Comparison of ENCODE assay signal across 8 cellular contexts in genomic region chr3:10366681-10367101, GRCh38. TPM values are rescaled to one million over a fixed set of nuclear protein-coding genes. Genes with fewer than 3 reads are reported as not detected.
DNase-seq lines count a peak whose midpoint lies in the region; ATAC-seq and TF ChIP-seq lines count a peak whose summit lies in the region.

No MANE protein-coding gene starts in this region.

- H3K36me3 ChIP-seq in CD4-positive, CD25-positive, alpha-beta regulatory T cell (ENCODE audit: control insufficient read depth, insufficient read depth, low read length): no peaks in the 10 kb centered on the region
- H3K36me3 ChIP-seq in brain microvascular endothelial cell (replicated peaks) (no peaks in the 10 kb centered on the region), esophagus muscularis mucosa (no peaks in the 10 kb centered on the region), esophagus squamous epithelium (no peaks in the 10 kb centered on the region)

- no peak overlapping the region for H3K4me3 ChIP-seq in CD4-positive, CD25-positive, alpha-beta regulatory T cell (ENCODE audit: low read depth, low read length)
- no peak overlapping the region for H3K4me3 ChIP-seq in brain microvascular endothelial cell (ENCODE audit: low read depth, low read length)
- no peak overlapping the region for H3K4me3 ChIP-seq in esophagus muscularis mucosa
- H3K4me3 ChIP-seq in esophagus squamous epithelium: no peak overlapping the region

- H3K27ac ChIP-seq in CD4-positive, CD25-positive, alpha-beta regulatory T cell (ENCODE audit: insufficient read depth, low read length, poor library complexity, severe bottlenecking): no peak overlapping the region
- H3K27ac ChIP-seq in brain microvascular endothelial cell (peak overlapping the region; percentile 93), esophagus muscularis mucosa (replicated peaks in 1 of 4) (no peak overlapping the region), esophagus squamous epithelium (no peak overlapping the region)

- peak overlapping the region in 2 of 3 donors; percentile 26 to 76 for H3K27ac Mint-ChIP-seq in CD4-positive, CD25-positive, alpha-beta regulatory T cell

- no peaks in the 10 kb centered on the region for H3K27me3 ChIP-seq in CD4-positive, CD25-positive, alpha-beta regulatory T cell (ENCODE audit: control insufficient read depth, insufficient read depth, low read length)
- H3K27me3 ChIP-seq in brain microvascular endothelial cell (replicated peaks) (no peaks in the 10 kb centered on the region), esophagus muscularis mucosa (peaks cover 0 to 8% (median 0%) of the 10 kb centered on the region in 4 donors), esophagus squamous epithelium (peaks cover 0 to 22% (median 0%) of the 10 kb centered on the region in 4 donors)

- TF ChIP-seq EP300 in esophagus muscularis mucosa (IDR thresholded peaks at IDR 0.05): no peak

- no peak for TF ChIP-seq CTCF in brain microvascular endothelial cell (IDR thresholded peaks at IDR 0.05; ENCODE audit: low read depth, low read length, missing control alignments)
- no peak for TF ChIP-seq CTCF in esophagus muscularis mucosa (IDR thresholded peaks at IDR 0.05)
- no peak for TF ChIP-seq CTCF in esophagus squamous epithelium (IDR thresholded peaks at IDR 0.05)

- no peaks in the 10 kb centered on the region for H3K9me3 ChIP-seq in CD4-positive, CD25-positive, alpha-beta regulatory T cell (ENCODE audit: control insufficient read depth in 2 of 2, low read length in 2 of 2)
- peaks cover 0 to 7% (median 2%) of the 10 kb centered on the region in 4 donors for H3K9me3 ChIP-seq in esophagus muscularis mucosa
- H3K9me3 ChIP-seq in esophagus squamous epithelium: peaks cover 0 to 5% (median 0%) of the 10 kb centered on the region in 3 donors

- peaks cover 0 to 5% (median 0%) of the 10 kb centered on the region in 7 donors for H3K9me3 Mint-ChIP-seq in CD4-positive, CD25-positive, alpha-beta regulatory T cell

- peak in 1 of 2 donors; percentile 25 for ATAC-seq in CD4-positive, CD25-positive, alpha-beta regulatory T cell (ENCODE audit: low read depth in 2 of 2)

- in situ Hi-C loops in brain microvascular endothelial cell (cut with HindIII; ENCODE audit: low pct_ligation_motif_present, low sequenced_read_pairs): no loop called here

- no peaks in the 10 kb centered on the region for H3K4me1 ChIP-seq in CD4-positive, CD25-positive, alpha-beta regulatory T cell (ENCODE audit: control insufficient read depth, insufficient read depth, low read length, poor library complexity, severe bottlenecking)
- H3K4me1 ChIP-seq in esophagus muscularis mucosa (no peaks in the 10 kb centered on the region), esophagus squamous epithelium (peaks cover 0 to 16% (median 0%) of the 10 kb centered on the region in 3 donors)

- TF ChIP-seq POLR2A in esophagus muscularis mucosa (IDR thresholded peaks at IDR 0.05; ENCODE audit: low read depth): no peak
- TF ChIP-seq POLR2A in esophagus squamous epithelium (IDR thresholded peaks at IDR 0.05): no peak

- WGBS in esophagus muscularis mucosa: 47% methylated on average over 7 of the region's 7 CpGs
- WGBS in esophagus squamous epithelium, 2 donors: 31 to 45% methylated on average over 6 to 7 of the region's 7 CpGs

- DNase-seq in CD4-positive, CD25-positive, alpha-beta regulatory T cell: peak in 1 of 3 donors; percentile 31
- DNase-seq in NOMO-1 treated with dmso at 0.1 percent for 144 hours (lab: John Stamatoyannopoulos, UW; ENCODE audit: unreplicated experiment) (peak; percentile 54), brain microvascular endothelial cell (peak; percentile 99), pons (ENCODE audit: low spot score) (peak; percentile 8), esophagus muscularis mucosa (ENCODE audit: extremely low spot score) (no peak), SHP77 (lab: John Stamatoyannopoulos, UW) (no peak), hippocampal formation (lab: John Stamatoyannopoulos, UW) (no peak), esophagus squamous epithelium (lab: John Stamatoyannopoulos, UW) (no peak)

- H3K27me3 Mint-ChIP-seq in CD4-positive, CD25-positive, alpha-beta regulatory T cell: peaks cover 5% of the 10 kb centered on the region

- intact Hi-C loops in esophagus muscularis mucosa (cut with DNase I): no loop called here
- intact Hi-C loops in esophagus squamous epithelium (cut with DNase I): no loop called here

- no peak overlapping the region for H3K4me3 Mint-ChIP-seq in CD4-positive, CD25-positive, alpha-beta regulatory T cell

- H3K4me1 Mint-ChIP-seq in CD4-positive, CD25-positive, alpha-beta regulatory T cell: peaks cover 4 to 24% (median 5%) of the 10 kb centered on the region in 4 donors

- H3K36me3 Mint-ChIP-seq in CD4-positive, CD25-positive, alpha-beta regulatory T cell: no peaks in the 10 kb centered on the region

RNA-seq across cellular contexts. Expression of gene SEC13, which starts 45.8 kb away (rescaled TPM):
- total RNA-seq in CD4-positive, CD25-positive, alpha-beta regulatory T cell: 72.2 TPM
- polyA plus RNA-seq in CD4-positive, CD25-positive, alpha-beta regulatory T cell: 100 to 1,000 TPM; 139 to 155 (median 151) TPM
- 10 to 100 TPM; 69.8 to 88.6 (median 77.2) TPM for total RNA-seq in esophagus muscularis mucosa
- total RNA-seq in esophagus squamous epithelium: 100 to 1,000 TPM in 2 of 4 donors, 10 to 100 TPM in 2; 80.3 to 109 (median 94.7) TPM

Comparison
In these comparisons a context has a peak if more than half of its experiments do, and no peak if none do; other contexts are left out.
1. DNase-seq: peak in NOMO-1 treated with dmso at 0.1 percent for 144 hours (single experiment), brain microvascular endothelial cell (single experiment) and pons (single experiment); none in esophagus muscularis mucosa (single experiment), SHP77 (0 of 2), hippocampal formation (0 of 2) and esophagus squamous epithelium (single experiment).